Comparison of ENCODE assay signal across 21 cellular contexts in the genomic region with DNA sequence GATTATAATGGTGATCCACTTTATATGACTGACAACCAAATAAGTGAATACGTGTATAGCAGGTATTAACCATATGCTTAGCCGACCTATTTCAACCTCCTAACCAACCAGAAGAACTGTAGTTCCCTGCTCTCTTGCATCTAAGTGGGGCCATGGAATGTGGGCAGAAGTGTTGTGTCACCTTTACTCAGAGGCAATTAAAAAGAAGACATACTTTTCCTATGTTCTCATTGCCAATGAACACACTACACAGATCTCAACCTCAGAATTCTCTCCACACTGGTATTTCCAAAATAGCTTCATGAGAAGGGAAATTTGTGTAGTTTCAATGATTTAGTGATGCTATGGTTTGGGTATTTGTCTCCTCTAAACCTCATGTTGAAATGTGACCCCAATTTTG. TPM values are rescaled to one million over a fixed set of nuclear protein-coding genes. Genes with fewer than 3 reads are reported as not detected.
A peak's percentile ranks its signal among the peaks of the same experiment; 100 is the strongest.
DNase-seq lines count a peak whose midpoint lies in the region; ATAC-seq, FAIRE-seq and TF ChIP-seq lines count a peak whose summit lies in the region.
"Had no signal": no experiment of that assay in that cellular context is flagged by ENCODE, and none has a peak within 500 bp of the region (broad histone marks: within the 10 kb centered on the region; RNA-seq: fewer than 3 reads in every experiment).

No MANE protein-coding gene starts in this region.

- H2AFZ ChIP-seq in GM23248, result no peak overlapping the region
- H2AFZ ChIP-seq: GM23338, PC-9 had no signal

- H3K4me1 ChIP-seq in GM23248 (ENCODE audit: insufficient read depth) (peaks cover 14% of the 10 kb centered on the region), tibial nerve (peaks cover 0 to 32% (median 6%) of the 10 kb centered on the region in 4 donors)
- H3K4me1 ChIP-seq: BE2C had no signal

- FAIRE-seq in bronchial epithelial cell (lab: Jason Lieb, UNC), result no peak
- FAIRE-seq: A204.1 had no signal

- no peak for TF ChIP-seq POLR2A in tibial nerve (IDR thresholded peaks at IDR 0.05)

- no peaks in the 10 kb centered on the region for H4K20me1 ChIP-seq in GM23248 (ENCODE audit: insufficient read depth)

- peaks cover 19% of the 10 kb centered on the region for H3K79me2 ChIP-seq in GM23248 (ENCODE audit: insufficient read depth)

- no peaks in the 10 kb centered on the region for H3K36me3 ChIP-seq in GM23248 (ENCODE audit: low read depth)
- H3K36me3 ChIP-seq in bronchial epithelial cell (ENCODE audit: control insufficient read depth, insufficient read depth, low read length), result no peaks in the 10 kb centered on the region
- H3K36me3 ChIP-seq in tibial nerve, result no peaks in the 10 kb centered on the region
- H3K36me3 ChIP-seq: BE2C, HAP-1 had no signal

- H3K9me2 ChIP-seq in GM23248 (ENCODE audit: insufficient read depth), result no peaks in the 10 kb centered on the region

- no peak overlapping the region for H3K9ac ChIP-seq in GM23248

- TF ChIP-seq CTCF in AG10803 (conservative IDR thresholded peaks at IDR 0.05; ENCODE audit: low read length) (no peak), bronchial epithelial cell (IDR thresholded peaks at IDR 0.05; ENCODE audit: insufficient read depth, low read length, severe bottlenecking) (no peak), tibial nerve (IDR thresholded peaks at IDR 0.05) (no peak)

- no peak overlapping the region for H3K4me2 ChIP-seq in GM23248 (ENCODE audit: unreplicated experiment)
- H3K4me2 ChIP-seq: GM23338, PC-9 had no signal

- in situ Hi-C loops in GM23248 (cut with MboI), result no loop called here

- 77 to 81% methylated on average over 2 of the region's 2 CpGs for WGBS in GM23248 (ENCODE audit: low coverage in 1 of 2, low lambda C conversion rate in 2 of 2, missing lambda C conversion rate in 2 of 2), 2 experiments
- WGBS in tibial nerve, 2 donors, result 97 to 98% methylated on average over 2 of the region's 2 CpGs

- no peak overlapping the region for H3K27ac ChIP-seq in GM23248
- H3K27ac ChIP-seq in tibial nerve, result peak overlapping the region in 1 of 4 donors; percentile 99
- H3K27ac ChIP-seq: PC-9, RWPE1, SK-N-MC had no signal

- H3K4me3 ChIP-seq in AG10803 (ENCODE audit: low read length) (no peak overlapping the region), GM23248 (no peak overlapping the region), bronchial epithelial cell (ENCODE audit: low read depth, low read length) (no peak overlapping the region), tibial nerve (no peak overlapping the region)
- H3K4me3 ChIP-seq: GM23338, HAP-1, PC-9, SK-N-MC had no signal

- H3K27me3 ChIP-seq in GM23248 (replicated peaks; ENCODE audit: insufficient read depth) (no peaks in the 10 kb centered on the region), bronchial epithelial cell (ENCODE audit: control insufficient read depth, insufficient read depth, low read length) (no peaks in the 10 kb centered on the region), tibial nerve (no peaks in the 10 kb centered on the region)
- H3K27me3 ChIP-seq: BE2C had no signal

- DNase-seq in AG10803 (ENCODE audit: low read depth) (peak; percentile 13), GM23248 (peak; percentile 51), bronchial epithelial cell (ENCODE audit: low read depth) (peak; percentile 29), renal cortical epithelial cell (ENCODE audit: low read depth) (peak; percentile 21), hepatic stellate cell (ENCODE audit: low spot score) (no peak), tibial nerve (ENCODE audit: low spot score in 2 of 2) (no peak)
- DNase-seq: BE2C, KG1, NCI-H1092 treated with DMSO at 0.1 percent for 48 hours, NCI-H146, NCI-H2029, NCI-H2227 treated with DMSO at 0.1 percent for 48 hours, NCI-H510A, PC-9, SHP77 treated with DMSO at 0.1 percent for 48 hours had no signal

- peaks cover 27% of the 10 kb centered on the region for H3F3A ChIP-seq in GM23248 (ENCODE audit: insufficient read depth)

- TF ChIP-seq EP300 in tibial nerve (IDR thresholded peaks at IDR 0.05), result no peak

- H3K9me3 ChIP-seq in GM23248 (ENCODE audit: low read depth) (no peaks in the 10 kb centered on the region), tibial nerve (no peaks in the 10 kb centered on the region)
- H3K9me3 ChIP-seq: BE2C, HAP-1 had no signal

- no peak for ATAC-seq in HG02763 (IDR thresholded peaks at IDR 0.05; ENCODE audit: unreplicated experiment)
- ATAC-seq: GM23338 had no signal

RNA-seq across cellular contexts. Expression of gene NFKB1, which starts 3.2 kb away (rescaled TPM):
- 25.7 and 30.2 TPM in 2 replicates for total RNA-seq in GM23248 (2014; rRNA removed; shearing (Covaris generic))
- polyA plus RNA-seq in GM23248 (2016; fragmentation: Nextera tagmentation; extraction: Ambion mirVana), result 5.5 and 5.8 TPM in 2 replicates
- total RNA-seq in bronchial epithelial cell (19.0 and 24.1 TPM in 2 replicates), renal cortical epithelial cell (53.7 and 68.9 TPM in 2 replicates), tibial nerve (10 to 100 TPM; 21.6 to 44.8 (median 28.3) TPM)

Comparison
In these comparisons a context has a peak if more than half of its experiments do, and no peak if none do; other contexts are left out.
1. DNase-seq: peak in AG10803 (single experiment), GM23248 (single experiment), bronchial epithelial cell (single experiment) and renal cortical epithelial cell (single experiment); none in hepatic stellate cell (single experiment) and tibial nerve (0 of 2).